In the genomic region with DNA sequence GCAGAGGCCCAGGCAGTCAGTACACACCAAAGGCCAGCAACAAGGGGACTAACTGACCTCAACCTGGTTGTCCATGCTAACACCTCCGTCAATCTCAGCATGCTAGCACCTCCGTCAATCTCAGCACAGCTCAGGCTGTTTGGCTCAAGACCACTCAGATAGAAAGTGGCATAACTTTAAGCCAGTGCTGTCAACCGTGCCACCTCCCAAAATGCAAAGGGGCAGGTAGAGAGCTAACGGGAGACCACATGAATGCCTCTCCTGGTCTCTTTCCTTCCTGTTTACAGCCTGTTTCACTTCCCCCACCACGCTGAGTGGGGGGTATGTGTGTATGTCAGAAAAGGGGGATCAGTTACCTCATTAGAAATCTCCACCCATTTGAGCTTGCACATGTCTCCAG, we compare ENCODE assay signal across 15 cellular contexts. TPM values are rescaled to one million over a fixed set of nuclear protein-coding genes. Genes with fewer than 3 reads are reported as not detected.
A peak's percentile ranks its signal among the peaks of the same experiment; 100 is the strongest.
DNase-seq lines count a peak whose midpoint lies in the region; ATAC-seq and TF ChIP-seq lines count a peak whose summit lies in the region.
"Had no signal": no experiment of that assay in that cellular context is flagged by ENCODE, and none has a peak within 500 bp of the region (broad histone marks: within the 10 kb centered on the region; RNA-seq: fewer than 3 reads in every experiment).

No MANE protein-coding gene starts in this region.

- TF ChIP-seq CTCF in WTC11 (IDR thresholded peaks at IDR 0.05): no peak

- peak overlapping the region; percentile 90; the same call in 1 of the 2 replicates for H3K4me3 ChIP-seq in Karpas-422 (ENCODE audit: low read length)

- H3K9ac ChIP-seq in Karpas-422 (ENCODE audit: low read length): peak overlapping the region; percentile 95
- H3K9ac ChIP-seq: parathyroid adenoma had no signal

- H2AFZ ChIP-seq in Karpas-422 (ENCODE audit: low read length): no peak overlapping the region
- H2AFZ ChIP-seq: parathyroid adenoma had no signal

- CTCF ChIA-PET in WTC11 (lab: Charles Lee): interaction anchor here (2.2 to 2.5 kb wide), 2 partner anchors 12 to 129 kb away, joined by 7 to 12 read pairs; a partner anchor contains a TSS

- POLR2A ChIA-PET in WTC11 (lab: Charles Lee): no interaction called here

- H3K27me3 ChIP-seq in Karpas-422 (ENCODE audit: low read length): no peaks in the 10 kb centered on the region

- ATAC-seq in stimulated activated naive B cell treated with anti-CD40 and anti-IgM and Interleukin-4, amounts not matched to agents 10 μg/mL and 1 μg/mL and 100 μg/mL, for 72 hours (replicated peaks): peak; percentile 53 to 59
- no peak for ATAC-seq in WTC11
- ATAC-seq in GM18870 (IDR thresholded peaks at IDR 0.05; ENCODE audit: unreplicated experiment): no peak
- ATAC-seq: left ventricle myocardium superior had no signal

- no peaks in the 10 kb centered on the region for H3K9me3 Mint-ChIP-seq in activated T-helper 1 cell treated with anti-CD3 and anti-CD28 coated beads, Interleukin-12 subunit alpha, Interleukin-12 subunit beta, Interleukin-2, Interleukin-4 antibody, amounts not matched to agents 30 ng/mL and 10 ng/mL and 1 ng/mL, durations not matched to agents 14 hours and 24 hours and 36 hours
- no peaks in the 10 kb centered on the region for H3K9me3 Mint-ChIP-seq in stimulated activated naive B cell treated with anti-CD40 and anti-IgM and Interleukin-4, amounts not matched to agents 10 μg/mL and 1 μg/mL and 100 μg/mL, for 72 hours
- no peaks in the 10 kb centered on the region for H3K9me3 Mint-ChIP-seq in WTC11

- H3K4me3 Mint-ChIP-seq in activated T-helper 1 cell treated with anti-CD3 and anti-CD28 coated beads, Interleukin-12 subunit alpha, Interleukin-12 subunit beta, Interleukin-2, Interleukin-4 antibody, amounts not matched to agents 30 ng/mL and 10 ng/mL and 1 ng/mL, durations not matched to agents 14 hours and 24 hours and 36 hours: peak overlapping the region; percentile 98
- H3K4me3 Mint-ChIP-seq in stimulated activated naive B cell treated with anti-CD40 and anti-IgM and Interleukin-4, amounts not matched to agents 10 μg/mL and 1 μg/mL and 100 μg/mL, for 72 hours: peak overlapping the region; percentile 82 to 94
- no peak overlapping the region for H3K4me3 Mint-ChIP-seq in WTC11

- intact Hi-C loops in activated T-helper 1 cell treated with anti-CD3 and anti-CD28 coated beads, Interleukin-12 subunit alpha, Interleukin-12 subunit beta, Interleukin-2, Interleukin-4 antibody, amounts not matched to agents 30 ng/mL and 10 ng/mL and 1 ng/mL, durations not matched to agents 14 hours and 24 hours and 36 hours (cut with micrococcal nuclease): no loop called here

- H3K79me2 ChIP-seq in Karpas-422 (ENCODE audit: low read length): peaks cover 35% of the 10 kb centered on the region

- peak overlapping the region; percentile 38 for H3K27ac Mint-ChIP-seq in activated T-helper 1 cell treated with anti-CD3 and anti-CD28 coated beads, Interleukin-12 subunit alpha, Interleukin-12 subunit beta, Interleukin-2, Interleukin-4 antibody, amounts not matched to agents 30 ng/mL and 10 ng/mL and 1 ng/mL, durations not matched to agents 14 hours and 24 hours and 36 hours
- peak overlapping the region; percentile 95 for H3K27ac Mint-ChIP-seq in stimulated activated naive B cell treated with anti-CD40 and anti-IgM and Interleukin-4, amounts not matched to agents 10 μg/mL and 1 μg/mL and 100 μg/mL, for 72 hours
- H3K27ac Mint-ChIP-seq in WTC11: no peak overlapping the region

- H3K4me2 ChIP-seq in Karpas-422 (ENCODE audit: low read depth, low read length, poor library complexity, severe bottlenecking): peak overlapping the region; percentile 98

- peak overlapping the region; percentile 81 for H3K27ac ChIP-seq in Karpas-422 (ENCODE audit: low read length)
- H3K27ac ChIP-seq: parathyroid adenoma had no signal

- H4K20me1 ChIP-seq in Karpas-422 (ENCODE audit: insufficient read depth, low read depth, low read length): no peaks in the 10 kb centered on the region

- H3K36me3 ChIP-seq in Karpas-422 (ENCODE audit: insufficient read depth, low read length): peaks cover 39% of the 10 kb centered on the region

- H3K36me3 Mint-ChIP-seq in activated T-helper 1 cell treated with anti-CD3 and anti-CD28 coated beads, Interleukin-12 subunit alpha, Interleukin-12 subunit beta, Interleukin-2, Interleukin-4 antibody, amounts not matched to agents 30 ng/mL and 10 ng/mL and 1 ng/mL, durations not matched to agents 14 hours and 24 hours and 36 hours (ENCODE audit: low read depth): peaks cover 46% of the 10 kb centered on the region
- H3K36me3 Mint-ChIP-seq in stimulated activated naive B cell treated with anti-CD40 and anti-IgM and Interleukin-4, amounts not matched to agents 10 μg/mL and 1 μg/mL and 100 μg/mL, for 72 hours: peaks cover 53 to 68% of the 10 kb centered on the region in 2 donors
- peaks cover 46% of the 10 kb centered on the region for H3K36me3 Mint-ChIP-seq in WTC11

- peaks cover 25% of the 10 kb centered on the region for H3K4me1 ChIP-seq in Karpas-422 (ENCODE audit: low read length)

- peak; percentile 25 for DNase-seq in activated CD4-positive, alpha-beta T cell treated with anti-CD3 and anti-CD28 coated beads, Interleukin-2, amount 50 U/mL, for 1 hour
- no peak for DNase-seq in activated CD4-positive, alpha-beta T cell treated with anti-CD3 and anti-CD28 coated beads, Interleukin-2, amount 50 U/mL, for 48 hours
- DNase-seq in Karpas-422 (peak; percentile 64), NCI-H2029 (lab: John Stamatoyannopoulos, UW) (no peak), WTC11 (ENCODE audit: low spot score) (no peak)
- no peak for DNase-seq in activated T-helper 1 cell treated with anti-CD3 and anti-CD28 coated beads, Interleukin-12 subunit alpha, Interleukin-12 subunit beta, Interleukin-2, Interleukin-4 antibody, amounts not matched to agents 30 ng/mL and 10 ng/mL and 1 ng/mL, durations not matched to agents 14 hours and 24 hours and 36 hours (ENCODE audit: low spot score)
- peak; percentile 71 for DNase-seq in stimulated activated naive B cell treated with anti-CD40 and anti-IgM and Interleukin-4, amounts not matched to agents 10 μg/mL and 1 μg/mL and 100 μg/mL, for 72 hours
- DNase-seq: left ventricle myocardium superior; NCI-H146; OCI-M1; stimulated activated CD4-positive, alpha-beta T cell treated with anti-CD3 and anti-CD28 coated beads, Interleukin-4, amount 100 ng/mL, for 24 hours; T1000 had no signal

- H3K9me2 ChIP-seq in Karpas-422 (replicated peaks; ENCODE audit: insufficient read depth, low read length): no peaks in the 10 kb centered on the region

- no peaks in the 10 kb centered on the region for H3K9me3 ChIP-seq in Karpas-422 (ENCODE audit: low read length)

- H3K4me1 Mint-ChIP-seq in activated T-helper 1 cell treated with anti-CD3 and anti-CD28 coated beads, Interleukin-12 subunit alpha, Interleukin-12 subunit beta, Interleukin-2, Interleukin-4 antibody, amounts not matched to agents 30 ng/mL and 10 ng/mL and 1 ng/mL, durations not matched to agents 14 hours and 24 hours and 36 hours (ENCODE audit: low read depth): peaks cover 36% of the 10 kb centered on the region
- H3K4me1 Mint-ChIP-seq in stimulated activated naive B cell treated with anti-CD40 and anti-IgM and Interleukin-4, amounts not matched to agents 10 μg/mL and 1 μg/mL and 100 μg/mL, for 72 hours: peaks cover 53 to 71% of the 10 kb centered on the region in 2 donors
- H3K4me1 Mint-ChIP-seq in WTC11: peaks cover 18% of the 10 kb centered on the region

- H3K27me3 Mint-ChIP-seq in activated T-helper 1 cell treated with anti-CD3 and anti-CD28 coated beads, Interleukin-12 subunit alpha, Interleukin-12 subunit beta, Interleukin-2, Interleukin-4 antibody, amounts not matched to agents 30 ng/mL and 10 ng/mL and 1 ng/mL, durations not matched to agents 14 hours and 24 hours and 36 hours (ENCODE audit: insufficient read depth): no peaks in the 10 kb centered on the region
- no peaks in the 10 kb centered on the region for H3K27me3 Mint-ChIP-seq in stimulated activated naive B cell treated with anti-CD40 and anti-IgM and Interleukin-4, amounts not matched to agents 10 μg/mL and 1 μg/mL and 100 μg/mL, for 72 hours
- H3K27me3 Mint-ChIP-seq in WTC11 (ENCODE audit: low read depth): no peaks in the 10 kb centered on the region

RNA-seq across cellular contexts. Expression of a gene that starts 3.3 kb away (rescaled TPM):
- total RNA-seq in Karpas-422 (2014; rRNA removed; shearing (Covaris generic); ENCODE audit: low replicate concordance): 57.8 and 150 TPM in 2 replicates
- total RNA-seq in activated T-helper 1 cell treated with anti-CD3 and anti-CD28 coated beads, Interleukin-12 subunit alpha, Interleukin-12 subunit beta, Interleukin-2, Interleukin-4 antibody, amounts not matched to agents 30 ng/mL and 10 ng/mL and 1 ng/mL, durations not matched to agents 14 hours and 24 hours and 36 hours: 201 and 215 TPM in 2 replicates
- total RNA-seq in WTC11 (2021): 69.5 to 77.1 TPM (median 75.9 TPM) in 3 replicates

RNA-seq across cellular contexts. Expression of a gene that starts 16.5 kb away (rescaled TPM):
- 29.0 and 54.7 TPM in 2 replicates for total RNA-seq in Karpas-422 (2014; rRNA removed; shearing (Covaris generic); ENCODE audit: low replicate concordance)
- total RNA-seq in activated T-helper 1 cell treated with anti-CD3 and anti-CD28 coated beads, Interleukin-12 subunit alpha, Interleukin-12 subunit beta, Interleukin-2, Interleukin-4 antibody, amounts not matched to agents 30 ng/mL and 10 ng/mL and 1 ng/mL, durations not matched to agents 14 hours and 24 hours and 36 hours: 125 and 126 TPM in 2 replicates
- total RNA-seq in WTC11 (2021): 113 to 124 TPM (median 114 TPM) in 3 replicates

RNA-seq across cellular contexts. Expression of a gene that starts 29.4 kb away (rescaled TPM):
- 29.3 and 36.5 TPM in 2 replicates for total RNA-seq in Karpas-422 (2014; rRNA removed; shearing (Covaris generic); ENCODE audit: low replicate concordance)
- total RNA-seq in activated T-helper 1 cell treated with anti-CD3 and anti-CD28 coated beads, Interleukin-12 subunit alpha, Interleukin-12 subunit beta, Interleukin-2, Interleukin-4 antibody, amounts not matched to agents 30 ng/mL and 10 ng/mL and 1 ng/mL, durations not matched to agents 14 hours and 24 hours and 36 hours: 17.3 and 18.7 TPM in 2 replicates
- total RNA-seq in WTC11 (2021): 21.9 to 26.9 TPM (median 25.3 TPM) in 3 replicates

RNA-seq across cellular contexts. Expression of a gene that starts 45.7 kb away (rescaled TPM):
- total RNA-seq in Karpas-422 (2014; rRNA removed; shearing (Covaris generic); ENCODE audit: low replicate concordance): not detected in 2 replicates
- total RNA-seq in activated T-helper 1 cell treated with anti-CD3 and anti-CD28 coated beads, Interleukin-12 subunit alpha, Interleukin-12 subunit beta, Interleukin-2, Interleukin-4 antibody, amounts not matched to agents 30 ng/mL and 10 ng/mL and 1 ng/mL, durations not matched to agents 14 hours and 24 hours and 36 hours: 0.31 and 0.42 TPM in 2 replicates
- 0.11 to 0.23 TPM (median 0.14 TPM) in 3 replicates for total RNA-seq in WTC11 (2021)

RNA-seq across cellular contexts. Expression of a gene that starts 51.8 kb away (rescaled TPM):
- 0.14 and 0.19 TPM in 2 replicates for total RNA-seq in Karpas-422 (2014; rRNA removed; shearing (Covaris generic); ENCODE audit: low replicate concordance)
- total RNA-seq in activated T-helper 1 cell treated with anti-CD3 and anti-CD28 coated beads, Interleukin-12 subunit alpha, Interleukin-12 subunit beta, Interleukin-2, Interleukin-4 antibody, amounts not matched to agents 30 ng/mL and 10 ng/mL and 1 ng/mL, durations not matched to agents 14 hours and 24 hours and 36 hours: not detected in 2 replicates
- total RNA-seq in WTC11 (2021): 0.05 to 0.14 TPM in 2 of 3 replicates, not detected in the other
- total RNA-seq: dermis blood vessel endothelial cell, left ventricle myocardium superior had no signal

Comparison
In these comparisons a context has a peak if more than half of its experiments do, and no peak if none do; other contexts are left out.
1. DNase-seq: peak in activated CD4-positive, alpha-beta T cell treated with anti-CD3 and anti-CD28 coated beads, Interleukin-2, amount 50 U/mL, for 1 hour (single experiment), Karpas-422 (single experiment) and stimulated activated naive B cell treated with anti-CD40 and anti-IgM and Interleukin-4, amounts not matched to agents 10 μg/mL and 1 μg/mL and 100 μg/mL, for 72 hours (single experiment); none in activated CD4-positive, alpha-beta T cell treated with anti-CD3 and anti-CD28 coated beads, Interleukin-2, amount 50 U/mL, for 48 hours (0 of 2), activated T-helper 1 cell treated with anti-CD3 and anti-CD28 coated beads, Interleukin-12 subunit alpha, Interleukin-12 subunit beta, Interleukin-2, Interleukin-4 antibody, amounts not matched to agents 30 ng/mL and 10 ng/mL and 1 ng/mL, durations not matched to agents 14 hours and 24 hours and 36 hours (single experiment), NCI-H2029 (single experiment) and WTC11 (single experiment).
2. ATAC-seq: peak in stimulated activated naive B cell treated with anti-CD40 and anti-IgM and Interleukin-4, amounts not matched to agents 10 μg/mL and 1 μg/mL and 100 μg/mL, for 72 hours (2 of 2); none in WTC11 (single experiment) and GM18870 (single experiment).